ENCODE assay signal across 20 cellular contexts in genomic region chr1:160129966-160130365, GRCh38. TPM values are rescaled to one million over a fixed set of nuclear protein-coding genes. Genes with fewer than 3 reads are reported as not detected.
DNase-seq lines count a peak whose midpoint lies in the region; ATAC-seq and TF ChIP-seq lines count a peak whose summit lies in the region.
"Had no signal": no experiment of that assay in that cellular context is flagged by ENCODE, and none has a peak within 500 bp of the region (broad histone marks: within the 10 kb centered on the region; RNA-seq: fewer than 3 reads in every experiment).

No MANE protein-coding gene starts in this region.

- CTCF ChIA-PET in activated CD8-positive, alpha-beta T cell treated with anti-CD3 and anti-CD28 coated beads for 36 hours (lab: Charles Lee): no interaction called here

- peaks cover 83% of the 10 kb centered on the region for H3K4me1 ChIP-seq in left ventricle myocardium inferior
- peaks cover 0 to 61% of the 10 kb centered on the region in 2 donors for H3K4me1 ChIP-seq in right atrium auricular region
- peaks cover 34% of the 10 kb centered on the region for H3K4me1 ChIP-seq in stomach smooth muscle (ENCODE audit: control insufficient read depth, insufficient read depth, low read length)
- H3K4me1 ChIP-seq in upper lobe of right lung: peaks cover 5% of the 10 kb centered on the region

- H3K36me3 Mint-ChIP-seq in activated CD8-positive, alpha-beta T cell treated with anti-CD3 and anti-CD28 coated beads for 36 hours (ENCODE audit: low read depth): no peaks in the 10 kb centered on the region

- no peak for DNase-seq in left ventricle myocardium inferior
- no peak for DNase-seq in Right ventricle myocardium superior
- no peak for DNase-seq in right atrium auricular region (ENCODE audit: low spot score)
- peak; percentile 39 for DNase-seq in upper lobe of right lung
- no peak for DNase-seq in activated CD8-positive, alpha-beta T cell treated with anti-CD3 and anti-CD28 coated beads for 36 hours
- no peak for DNase-seq in NCI-H510A treated with DMSO at 0.1 percent for 48 hours (lab: John Stamatoyannopoulos, UW)
- DNase-seq in nucleus accumbens (lab: John Stamatoyannopoulos, UW): no peak
- DNase-seq: EL, GF-D8, KG1, NCI-H1092 treated with DMSO at 0.1 percent for 48 hours, NCI-H1436 treated with DMSO at 0.1 percent for 48 hours, NCI-H1930, NCI-H510A, NCI-H748 treated with DMSO at 0.1 percent for 48 hours, RPMI8226 had no signal

- no peak overlapping the region for H3K9ac ChIP-seq in stomach smooth muscle (ENCODE audit: low read length in 2 of 2)

- TF ChIP-seq CTCF in left ventricle myocardium inferior (IDR thresholded peaks at IDR 0.05; ENCODE audit: borderline replicate concordance) (no peak), right atrium auricular region (IDR thresholded peaks at IDR 0.05) (no peak), upper lobe of right lung (IDR thresholded peaks at IDR 0.05) (no peak)
- no peak for TF ChIP-seq CTCF in activated CD8-positive, alpha-beta T cell treated with anti-CD3 and anti-CD28 coated beads for 36 hours (IDR thresholded peaks at IDR 0.05)

- no peak overlapping the region for H3K27ac Mint-ChIP-seq in activated CD8-positive, alpha-beta T cell treated with anti-CD3 and anti-CD28 coated beads for 36 hours
- H3K27ac Mint-ChIP-seq: B cell had no signal

- peaks cover 85% of the 10 kb centered on the region for H3K36me3 ChIP-seq in left ventricle myocardium inferior
- H3K36me3 ChIP-seq in right atrium auricular region: peaks cover 86% of the 10 kb centered on the region
- H3K36me3 ChIP-seq in stomach smooth muscle (ENCODE audit: control insufficient read depth in 2 of 2, insufficient read depth in 2 of 2, low read length in 2 of 2): peaks cover 70 to 76% of the 10 kb centered on the region in 2 donors
- H3K36me3 ChIP-seq in upper lobe of right lung: no peaks in the 10 kb centered on the region

- peak overlapping the region; percentile 91 for H3K27ac ChIP-seq in left ventricle myocardium inferior (replicated peaks)
- H3K27ac ChIP-seq in right atrium auricular region: peak overlapping the region; percentile 72 to 91
- H3K27ac ChIP-seq in stomach smooth muscle (ENCODE audit: low read length): peak overlapping the region; percentile 49
- H3K27ac ChIP-seq in upper lobe of right lung: no peak overlapping the region
- H3K27ac ChIP-seq: PC-9 had no signal

- POLR2A ChIA-PET in activated CD8-positive, alpha-beta T cell treated with anti-CD3 and anti-CD28 coated beads for 36 hours (lab: Charles Lee): interaction anchor here (0.8 kb wide), 1 partner anchor 21 kb away, joined by 3 read pairs; no protein-coding TSS in a partner anchor

- H3K9me3 ChIP-seq in left ventricle myocardium inferior (replicated peaks) (no peaks in the 10 kb centered on the region), right atrium auricular region (no peaks in the 10 kb centered on the region), stomach smooth muscle (ENCODE audit: control insufficient read depth in 2 of 2, low read length in 2 of 2) (no peaks in the 10 kb centered on the region), upper lobe of right lung (no peaks in the 10 kb centered on the region)

- peaks cover 11% of the 10 kb centered on the region for H3K27me3 Mint-ChIP-seq in activated CD8-positive, alpha-beta T cell treated with anti-CD3 and anti-CD28 coated beads for 36 hours

- H3K4me3 Mint-ChIP-seq in activated CD8-positive, alpha-beta T cell treated with anti-CD3 and anti-CD28 coated beads for 36 hours: no peak overlapping the region
- H3K4me3 Mint-ChIP-seq: B cell had no signal

- H3K4me3 ChIP-seq in left ventricle myocardium inferior: no peak overlapping the region
- no peak overlapping the region for H3K4me3 ChIP-seq in right atrium auricular region
- no peak overlapping the region for H3K4me3 ChIP-seq in stomach smooth muscle (ENCODE audit: low read length in 2 of 2)
- no peak overlapping the region for H3K4me3 ChIP-seq in upper lobe of right lung
- H3K4me3 ChIP-seq: PC-9 had no signal

- intact Hi-C loops in left ventricle myocardium inferior (cut with micrococcal nuclease) (no loop called here), Right ventricle myocardium superior (cut with DNase I) (no loop called here), upper lobe of right lung (cut with DNase I) (no loop called here)
- intact Hi-C loops in activated CD8-positive, alpha-beta T cell treated with anti-CD3 and anti-CD28 coated beads for 36 hours (cut with micrococcal nuclease): no loop called here

- H3K9me3 Mint-ChIP-seq in activated CD8-positive, alpha-beta T cell treated with anti-CD3 and anti-CD28 coated beads for 36 hours: no peaks in the 10 kb centered on the region

- ATAC-seq in Right ventricle myocardium superior (ENCODE audit: poor library complexity) (no peak), upper lobe of right lung (no peak)
- ATAC-seq in activated CD8-positive, alpha-beta T cell treated with anti-CD3 and anti-CD28 coated beads for 36 hours: no peak
- ATAC-seq: HCT116 had no signal

- no peaks in the 10 kb centered on the region for H3K27me3 ChIP-seq in left ventricle myocardium inferior (ENCODE audit: low read depth)
- H3K27me3 ChIP-seq in right atrium auricular region: no peaks in the 10 kb centered on the region
- no peaks in the 10 kb centered on the region for H3K27me3 ChIP-seq in stomach smooth muscle (ENCODE audit: control insufficient read depth in 1 of 2, insufficient read depth in 2 of 2, low read length in 2 of 2)
- H3K27me3 ChIP-seq in upper lobe of right lung: no peaks in the 10 kb centered on the region

- H3K4me1 Mint-ChIP-seq in activated CD8-positive, alpha-beta T cell treated with anti-CD3 and anti-CD28 coated beads for 36 hours (ENCODE audit: low read depth): no peaks in the 10 kb centered on the region
- H3K4me1 Mint-ChIP-seq: B cell had no signal

RNA-seq across cellular contexts. Expression of gene ATP1A2, which starts 14.4 kb away (rescaled TPM):
- total RNA-seq in left ventricle myocardium inferior: 401 TPM
- total RNA-seq in Right ventricle myocardium superior: 210 TPM
- 100 to 1,000 TPM; 146 to 228 TPM for total RNA-seq in right atrium auricular region
- total RNA-seq in upper lobe of right lung: 5.6 TPM
- total RNA-seq in activated CD8-positive, alpha-beta T cell treated with anti-CD3 and anti-CD28 coated beads for 36 hours: not detected
- total RNA-seq: B cell had no signal

RNA-seq across cellular contexts. Expression of gene ATP1A4, which starts 21.4 kb away (rescaled TPM):
- 0.11 TPM for total RNA-seq in left ventricle myocardium inferior
- total RNA-seq in Right ventricle myocardium superior: 0.40 TPM
- total RNA-seq in right atrium auricular region: not detected
- total RNA-seq in upper lobe of right lung: 0.96 TPM
- total RNA-seq in activated CD8-positive, alpha-beta T cell treated with anti-CD3 and anti-CD28 coated beads for 36 hours: not detected
- total RNA-seq: B cell, PC-9 had no signal

RNA-seq across cellular contexts. Expression of gene IGSF8, which starts 31.5 kb away (rescaled TPM):
- total RNA-seq in left ventricle myocardium inferior (18.2 TPM), Right ventricle myocardium superior (18.5 TPM), right atrium auricular region (10 to 100 TPM; 20.1 to 20.8 TPM), upper lobe of right lung (37.5 TPM)
- total RNA-seq in activated CD8-positive, alpha-beta T cell treated with anti-CD3 and anti-CD28 coated beads for 36 hours: 10 to 100 TPM; 48.0 to 49.5 TPM

RNA-seq across cellular contexts. Expression of gene KCNJ9, which starts 48.6 kb away (rescaled TPM):
- 0.05 TPM for total RNA-seq in left ventricle myocardium inferior
- not detected for total RNA-seq in Right ventricle myocardium superior
- total RNA-seq in right atrium auricular region: under 1 TPM in 1 of 2 donors, not detected in 1; 0.08 TPM
- total RNA-seq in upper lobe of right lung: not detected
- not detected for total RNA-seq in activated CD8-positive, alpha-beta T cell treated with anti-CD3 and anti-CD28 coated beads for 36 hours
- total RNA-seq: B cell, PC-9 had no signal

Comparison
In these comparisons a context has a peak if more than half of its experiments do, and no peak if none do; other contexts are left out.
1. RNA of gene ATP1A2, which starts 14.4 kb away (total RNA-seq): 401 TPM in left ventricle myocardium inferior (single experiment), 146 to 228 TPM in right atrium auricular region and 210 TPM in Right ventricle myocardium superior (single experiment); 5.6 TPM in upper lobe of right lung (single experiment) and not detected in activated CD8-positive, alpha-beta T cell treated with anti-CD3 and anti-CD28 coated beads for 36 hours; every median in the first group is over 10 times any median in the second.